In genomic region chr5:132501961-132502931, GRCh38 we compare ENCODE assay signal across 1 cellular context.
TF ChIP-seq lines count a peak whose summit lies in the region.

No MANE protein-coding gene starts in this region.

TF ChIP-seq in HEK293T, 16 proteins besides CTCF, POLR2A, EP300 and RAD21 (continued from another document):
- no peak for TF ChIP-seq PKNOX1 (IDR thresholded peaks at IDR 0.05)
- no peak for TF ChIP-seq FOXK2 (IDR thresholded peaks at IDR 0.05)
- no peak for TF ChIP-seq TARDBP (IDR thresholded peaks at IDR 0.05)
- TF ChIP-seq FOXA1 (IDR thresholded peaks at IDR 0.05) = no peak
- no peak for TF ChIP-seq L3MBTL2 (conservative IDR thresholded peaks at IDR 0.05)
- TF ChIP-seq FOXM1 (IDR thresholded peaks at IDR 0.05; ENCODE audit: borderline replicate concordance) = no peak
- no peak for TF ChIP-seq ARNT (IDR thresholded peaks at IDR 0.05)
- no peak for TF ChIP-seq ZNF384 (IDR thresholded peaks at IDR 0.05)
- no peak for TF ChIP-seq SP1 (IDR thresholded peaks at IDR 0.05)
- TF ChIP-seq BHLHE40 (IDR thresholded peaks at IDR 0.05; ENCODE audit: borderline replicate concordance) = no peak
- TF ChIP-seq ELF4 (IDR thresholded peaks at IDR 0.05) = no peak
- TF ChIP-seq NFRKB (IDR thresholded peaks at IDR 0.05) = no peak
